In the genomic region with DNA sequence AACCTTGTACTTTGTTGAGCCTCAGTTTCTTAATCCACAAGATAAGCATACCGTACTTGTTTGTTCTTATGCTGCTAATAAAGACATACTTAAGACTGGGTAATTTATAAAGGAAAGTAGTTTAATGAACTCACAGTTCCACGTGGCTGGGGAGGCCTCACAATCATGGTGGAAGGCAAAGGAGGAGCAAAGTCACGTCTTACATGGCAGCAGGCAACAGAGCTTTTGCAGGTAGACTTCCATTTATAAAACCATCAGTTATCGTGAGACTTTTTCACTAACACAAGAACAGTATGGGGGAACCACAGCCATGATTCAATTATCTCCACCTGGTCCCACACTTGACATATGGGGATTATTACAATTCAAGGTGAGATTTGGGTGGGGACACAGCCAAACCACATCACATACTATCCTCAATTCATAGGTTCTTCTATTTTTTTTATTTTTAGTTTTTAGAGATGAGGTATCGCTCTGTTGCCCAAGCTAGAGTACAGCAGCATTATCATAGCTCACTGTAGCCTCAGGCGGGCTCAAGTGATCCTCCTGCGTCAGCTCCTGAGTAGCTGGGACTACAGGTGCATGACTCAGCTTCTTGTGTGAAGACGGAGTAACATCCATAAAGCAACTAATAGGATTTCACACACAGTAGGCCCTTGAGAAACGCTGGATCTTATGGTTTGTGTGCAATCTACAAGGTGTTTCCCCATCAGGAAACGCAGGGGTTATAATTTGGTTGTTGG, we compare ENCODE assay signal across 1 cellular context.
TF ChIP-seq lines count a peak whose summit lies in the region.

No MANE protein-coding gene starts in this region.

TF ChIP-seq in HepG2, 621 proteins besides CTCF, POLR2A, EP300 and RAD21:
- TF ChIP-seq NFE2L2 (IDR thresholded peaks at IDR 0.05; ENCODE audit: low read length) (0 out of 2 replicates have a peak, but pooled peaks have one; percentile 7), CREM (IDR thresholded peaks at IDR 0.05) (no peak), CREM (CRISPR knock-in tag; IDR thresholded peaks at IDR 0.05) (no peak)
